In genomic region chr10:112969131-112969530, GRCh38 we compare ENCODE assay signal across 19 cellular contexts. TPM values are rescaled to one million over a fixed set of nuclear protein-coding genes. Genes with fewer than 3 reads are reported as not detected.
A peak's percentile ranks its signal among the peaks of the same experiment; 100 is the strongest.
DNase-seq lines count a peak whose midpoint lies in the region; ATAC-seq, FAIRE-seq and TF ChIP-seq lines count a peak whose summit lies in the region.
"Had no signal": no experiment of that assay in that cellular context is flagged by ENCODE, and none has a peak within 500 bp of the region (broad histone marks: within the 10 kb centered on the region; RNA-seq: fewer than 3 reads in every experiment).

No MANE protein-coding gene starts in this region.

- no peaks in the 10 kb centered on the region for H3K9me2 ChIP-seq in hepatocyte (replicated peaks; ENCODE audit: insufficient read depth)

- H3K4me1 ChIP-seq in A549 (peaks cover 45% of the 10 kb centered on the region), HEK293 (ENCODE audit: control insufficient read depth, insufficient read depth, low read length) (peaks cover 22% of the 10 kb centered on the region), hepatocyte (ENCODE audit: insufficient read depth) (peaks cover 13% of the 10 kb centered on the region)

- H3K27ac ChIP-seq in A549: 0 out of 6 replicates have a peak overlapping the region, but pooled peaks of 1 of the 2 experiments have one; percentile 11
- no peak overlapping the region for H3K27ac ChIP-seq in HEK293 (ENCODE audit: extremely low read depth, low read depth, low read length)
- H3K27ac ChIP-seq in hepatocyte: peak overlapping the region; percentile 41

- peaks cover 64% of the 10 kb centered on the region for H4K20me1 ChIP-seq in hepatocyte (ENCODE audit: insufficient read depth, poor library complexity, severe bottlenecking)

- H3K79me2 ChIP-seq in hepatocyte: peaks cover 100% of the 10 kb centered on the region

- CTCF ChIA-PET in A549 (lab: Yijun Ruan, JAX): no interaction called here
- CTCF ChIA-PET in HEK293 (lab: Yijun Ruan, JAX): no interaction called here
- CTCF ChIA-PET in WTC11 (lab: Charles Lee): no interaction called here
- CTCF ChIA-PET in activated CD4-positive, alpha-beta memory T cell treated with anti-CD3 and anti-CD28 coated beads for 36 hours (lab: Charles Lee): no interaction called here

- no peak for TF ChIP-seq RAD21 in A549 (conservative IDR thresholded peaks at IDR 0.05 in 1 of 2, IDR thresholded peaks at IDR 0.05 in 1 of 2)

- H3K9me3 ChIP-seq in A549 (no peaks in the 10 kb centered on the region), HEK293 (ENCODE audit: control insufficient read depth, insufficient read depth, low read depth, low read length) (no peaks in the 10 kb centered on the region), hepatocyte (ENCODE audit: low read depth) (peaks cover 7% of the 10 kb centered on the region)
- H3K9me3 ChIP-seq: BE2C had no signal

- no peak overlapping the region for H3K4me3 Mint-ChIP-seq in WTC11
- no peak overlapping the region for H3K4me3 Mint-ChIP-seq in activated CD4-positive, alpha-beta memory T cell treated with anti-CD3 and anti-CD28 coated beads for 36 hours
- H3K4me3 Mint-ChIP-seq: CD4-positive, CD25-positive, alpha-beta regulatory T cell; CD8-positive, alpha-beta memory T cell; H9 had no signal

- H3K4me2 ChIP-seq in A549 (0 out of 3 replicates have a peak overlapping the region, but pooled peaks have one; percentile 32), hepatocyte (no peak overlapping the region)

- peaks cover 15 to 26% of the 10 kb centered on the region in 2 experiments; a peak in 2 of 3 replicates for H3K36me3 ChIP-seq in HEK293 (ENCODE audit: control insufficient read depth in 2 of 2, insufficient read depth in 1 of 2, low read length in 2 of 2)
- peaks cover 6% of the 10 kb centered on the region for H3K36me3 ChIP-seq in hepatocyte (replicated peaks; ENCODE audit: insufficient read depth, low read depth)

- intact Hi-C loops in activated CD4-positive, alpha-beta memory T cell treated with anti-CD3 and anti-CD28 coated beads for 36 hours (cut with micrococcal nuclease): no loop called here
- intact Hi-C loops in Right ventricle myocardium inferior (cut with DNase I): no loop called here

- TF ChIP-seq CTCF in A549 (IDR thresholded peaks at IDR 0.05): no peak
- TF ChIP-seq CTCF in HEK293 (tag by site-specific recombination; IDR thresholded peaks at IDR 0.05): no peak
- TF ChIP-seq CTCF in WTC11 (IDR thresholded peaks at IDR 0.05): no peak
- no peak for TF ChIP-seq CTCF in hepatocyte (IDR thresholded peaks at IDR 0.05; ENCODE audit: poor library complexity)

- H3K27ac Mint-ChIP-seq in WTC11: peak overlapping the region; percentile 16
- H3K27ac Mint-ChIP-seq in activated CD4-positive, alpha-beta memory T cell treated with anti-CD3 and anti-CD28 coated beads for 36 hours: no peak overlapping the region
- H3K27ac Mint-ChIP-seq: CD4-positive, CD25-positive, alpha-beta regulatory T cell; CD8-positive, alpha-beta memory T cell had no signal

- H3K4me3 ChIP-seq in A549: no peak overlapping the region
- no peak overlapping the region for H3K4me3 ChIP-seq in HEK293 (ENCODE audit: low read depth, low read length)
- H3K4me3 ChIP-seq in hepatocyte: no peak overlapping the region

- H3K36me3 Mint-ChIP-seq in WTC11: peaks cover 78% of the 10 kb centered on the region
- H3K36me3 Mint-ChIP-seq in activated CD4-positive, alpha-beta memory T cell treated with anti-CD3 and anti-CD28 coated beads for 36 hours: no peaks in the 10 kb centered on the region
- H3K36me3 Mint-ChIP-seq: CD4-positive, CD25-positive, alpha-beta regulatory T cell had no signal

- POLR2A ChIA-PET in A549 (lab: Yijun Ruan, JAX): no interaction called here
- POLR2A ChIA-PET in HEK293 (lab: Yijun Ruan, JAX): no interaction called here
- POLR2A ChIA-PET in WTC11 (lab: Charles Lee): no interaction called here
- POLR2A ChIA-PET in activated CD4-positive, alpha-beta memory T cell treated with anti-CD3 and anti-CD28 coated beads for 36 hours (lab: Charles Lee): no interaction called here

- peaks cover 36% of the 10 kb centered on the region for H3K4me1 Mint-ChIP-seq in WTC11
- no peaks in the 10 kb centered on the region for H3K4me1 Mint-ChIP-seq in activated CD4-positive, alpha-beta memory T cell treated with anti-CD3 and anti-CD28 coated beads for 36 hours (ENCODE audit: low read depth)
- H3K4me1 Mint-ChIP-seq: CD4-positive, CD25-positive, alpha-beta regulatory T cell; CD8-positive, alpha-beta memory T cell had no signal

- ATAC-seq in A549 (no peak), WTC11 (no peak), Right ventricle myocardium inferior (no peak)

- DNase-seq in A549 (ENCODE audit: low read depth in 1 of 2, low spot score in 1 of 2) (no peak), WTC11 (ENCODE audit: low spot score) (no peak), hepatocyte (ENCODE audit: low spot score) (no peak), NCI-H526 treated with DMSO at 0.1 percent for 48 hours (lab: John Stamatoyannopoulos, UW) (no peak), Right ventricle myocardium inferior (ENCODE audit: missing footprints) (no peak)
- DNase-seq in activated CD4-positive, alpha-beta memory T cell treated with anti-CD3 and anti-CD28 coated beads for 36 hours: no peak
- DNase-seq: 8988T; BE2C; C1 segment of cervical spinal cord; CD4-positive, CD25-positive, alpha-beta regulatory T cell; CD8-positive, alpha-beta memory T cell; COR-L47; DMS153; DMS79 treated with DMSO at 0.1 percent for 48 hours; GF-D8; GOT3; H9 had no signal

- no peak for TF ChIP-seq POLR2A in A549 (IDR thresholded peaks at IDR 0.05; ENCODE audit: low read length)

- H2AFZ ChIP-seq in hepatocyte: no peak overlapping the region

- H3K27me3 Mint-ChIP-seq in WTC11 (ENCODE audit: low read depth): no peaks in the 10 kb centered on the region
- peaks cover 37% of the 10 kb centered on the region for H3K27me3 Mint-ChIP-seq in activated CD4-positive, alpha-beta memory T cell treated with anti-CD3 and anti-CD28 coated beads for 36 hours

- 79% methylated on average over 2 of the region's 2 CpGs for WGBS in A549 (ENCODE audit: missing lambda C conversion rate)
- 98% methylated on average over 2 of the region's 2 CpGs for WGBS in hepatocyte (ENCODE audit: low lambda C conversion rate, missing lambda C conversion rate)

- TF ChIP-seq EP300 in A549 (IDR thresholded peaks at IDR 0.05): no peak

- no peaks in the 10 kb centered on the region for H3K27me3 ChIP-seq in hepatocyte
- H3K27me3 ChIP-seq: BE2C had no signal

- peaks cover 3% of the 10 kb centered on the region for H3K9me3 Mint-ChIP-seq in WTC11
- no peaks in the 10 kb centered on the region for H3K9me3 Mint-ChIP-seq in activated CD4-positive, alpha-beta memory T cell treated with anti-CD3 and anti-CD28 coated beads for 36 hours
- H3K9me3 Mint-ChIP-seq: CD8-positive, alpha-beta memory T cell; H9 had no signal

- FAIRE-seq in A549 (lab: Jason Lieb, UNC): no peak
- FAIRE-seq: D721Med had no signal

TF ChIP-seq in A549, 52 proteins besides CTCF, POLR2A, EP300 and RAD21:
- peak; percentile 38; the same call in 1 of the 2 replicates for TF ChIP-seq KDM1A (IDR thresholded peaks at IDR 0.05; ENCODE audit: low read depth)
- no peak for TF ChIP-seq GATA3 (IDR thresholded peaks at IDR 0.05; ENCODE audit: borderline replicate concordance)

TF ChIP-seq in HEK293, 187 proteins besides CTCF, POLR2A, EP300 and RAD21:
- TF ChIP-seq ZNF423 (tag by site-specific recombination; IDR thresholded peaks at IDR 0.05) (no peak), ZNF580 (tag by site-specific recombination; IDR thresholded peaks at IDR 0.05) (peak; percentile 95), ZNF146 (tag by site-specific recombination; IDR thresholded peaks at IDR 0.05) (peak; percentile 100)

TF ChIP-seq in WTC11, 78 proteins besides CTCF, POLR2A, EP300 and RAD21 (continues in another document):
- no peak for TF ChIP-seq IRF2 (CRISPR knock-in tag; IDR thresholded peaks at IDR 0.05; ENCODE audit: borderline replicate concordance, low read depth)
- no peak for TF ChIP-seq FOXP4 (CRISPR knock-in tag; IDR thresholded peaks at IDR 0.05)
- TF ChIP-seq, protein P1, sequence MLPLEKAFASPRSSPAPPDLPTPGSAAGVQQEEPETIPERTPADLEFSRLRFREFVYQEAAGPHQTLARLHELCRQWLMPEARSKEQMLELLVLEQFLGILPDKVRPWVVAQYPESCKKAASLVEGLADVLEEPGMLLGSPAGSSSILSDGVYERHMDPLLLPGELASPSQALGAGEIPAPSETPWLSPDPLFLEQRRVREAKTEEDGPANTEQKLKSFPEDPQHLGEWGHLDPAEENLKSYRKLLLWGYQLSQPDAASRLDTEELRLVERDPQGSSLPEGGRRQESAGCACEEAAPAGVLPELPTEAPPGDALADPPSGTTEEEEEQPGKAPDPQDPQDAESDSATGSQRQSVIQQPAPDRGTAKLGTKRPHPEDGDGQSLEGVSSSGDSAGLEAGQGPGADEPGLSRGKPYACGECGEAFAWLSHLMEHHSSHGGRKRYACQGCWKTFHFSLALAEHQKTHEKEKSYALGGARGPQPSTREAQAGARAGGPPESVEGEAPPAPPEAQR (CRISPR knock-in tag; IDR thresholded peaks at IDR 0.05): no peak

RNA-seq across cellular contexts. Expression of gene TCF7L2, which starts 19.1 kb away (rescaled TPM):
- polyA plus RNA-seq in A549 (2011; rRNA removed) (11.3 and 15.8 TPM in 2 replicates), A549 (2017; fragmentation: RNase III; extraction: RNeasy Plus Mini Kit Qiagen cat#74134 plus additional on column Dnase treatment) (14.4 to 16.5 TPM (median 14.5 TPM) in 3 replicates), hepatocyte (28.8 and 34.1 TPM in 2 replicates)
- 25.6 and 26.7 TPM in 2 replicates for polyA plus RNA-seq in A549 (2012; cell fraction: cytosol; rRNA removed)
- 54.2 and 56.7 TPM in 2 replicates for polyA plus RNA-seq in A549 (2012; cell fraction: nucleus; rRNA removed)
- 30.2 and 36.0 TPM in 2 replicates for polyA minus RNA-seq in A549 (2011; rRNA and poly(A)+ RNA removed)
- total RNA-seq in WTC11 (2021) (44.5 to 51.4 TPM (median 51.1 TPM) in 3 replicates), hepatocyte (14.8 and 18.7 TPM in 2 replicates), Right ventricle myocardium inferior (12.4 TPM)
- total RNA-seq in activated CD4-positive, alpha-beta memory T cell treated with anti-CD3 and anti-CD28 coated beads for 36 hours: 1 to 10 TPM in 1 of 2 experiments, under 1 TPM in 1; 0.71 to 1.5 TPM
